Comparison of ENCODE assay signal across 1 cellular context in genomic region chr14:51912112-51912786, GRCh38.
TF ChIP-seq lines count a peak whose summit lies in the region.

No MANE protein-coding gene starts in this region.

TF ChIP-seq in IMR-90, 13 proteins besides CTCF, POLR2A, EP300 and RAD21:
- TF ChIP-seq RFX5 (IDR thresholded peaks at IDR 0.05; ENCODE audit: low read depth, low read length) (no peak), MAFK (IDR thresholded peaks at IDR 0.05; ENCODE audit: low read depth, low read length) (no peak), CHD1 (IDR thresholded peaks at IDR 0.05; ENCODE audit: low read depth, low read length) (no peak), RCOR1 (IDR thresholded peaks at IDR 0.05; ENCODE audit: insufficient replicate concordance, low read length) (no peak), SMC3 (IDR thresholded peaks at IDR 0.05; ENCODE audit: low read depth, low read length) (no peak), MXI1 (IDR thresholded peaks at IDR 0.05; ENCODE audit: borderline replicate concordance, low read depth, low read length) (no peak), BHLHE40 (IDR thresholded peaks at IDR 0.05; ENCODE audit: low read depth, low read length) (no peak), CEBPB (IDR thresholded peaks at IDR 0.05; ENCODE audit: low read depth, low read length) (no peak), FOS (IDR thresholded peaks at IDR 0.05; ENCODE audit: low read depth, low read length) (no peak), NFE2L2 (IDR thresholded peaks at IDR 0.05; ENCODE audit: low read depth, low read length) (no peak), ELK1 (IDR thresholded peaks at IDR 0.05; ENCODE audit: borderline replicate concordance, low read depth, low read length) (no peak), MAZ (IDR thresholded peaks at IDR 0.05; ENCODE audit: borderline replicate concordance, low read depth, low read length) (no peak)
- TF ChIP-seq, protein P1, sequence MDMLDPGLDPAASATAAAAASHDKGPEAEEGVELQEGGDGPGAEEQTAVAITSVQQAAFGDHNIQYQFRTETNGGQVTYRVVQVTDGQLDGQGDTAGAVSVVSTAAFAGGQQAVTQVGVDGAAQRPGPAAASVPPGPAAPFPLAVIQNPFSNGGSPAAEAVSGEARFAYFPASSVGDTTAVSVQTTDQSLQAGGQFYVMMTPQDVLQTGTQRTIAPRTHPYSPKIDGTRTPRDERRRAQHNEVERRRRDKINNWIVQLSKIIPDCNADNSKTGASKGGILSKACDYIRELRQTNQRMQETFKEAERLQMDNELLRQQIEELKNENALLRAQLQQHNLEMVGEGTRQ (IDR thresholded peaks at IDR 0.05; ENCODE audit: low read depth, low read length): no peak
